In the genomic region with DNA sequence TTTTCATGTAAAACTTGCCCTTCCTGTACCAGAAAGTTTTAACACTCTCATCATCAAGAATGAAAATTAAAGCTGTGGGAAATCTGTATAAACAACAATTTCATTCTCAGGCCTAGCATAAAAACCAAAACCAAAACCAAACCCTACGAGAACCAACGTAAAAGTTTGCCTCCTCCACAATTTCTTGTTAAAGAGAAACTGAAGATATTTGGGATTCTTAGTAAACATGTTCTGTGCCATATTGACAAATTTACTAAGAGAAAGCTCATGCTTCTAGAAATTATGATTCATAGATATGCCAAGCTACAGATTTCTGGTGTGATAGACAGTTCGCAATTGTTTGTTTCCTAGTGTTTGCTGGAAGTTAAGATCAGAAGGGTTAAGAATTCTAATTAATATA, we compare ENCODE assay signal across 15 cellular contexts.
A peak's percentile ranks its signal among the peaks of the same experiment; 100 is the strongest.
DNase-seq lines count a peak whose midpoint lies in the region; ATAC-seq and TF ChIP-seq lines count a peak whose summit lies in the region.
"Had no signal": no experiment of that assay in that cellular context is flagged by ENCODE, and none has a peak within 500 bp of the region (broad histone marks: within the 10 kb centered on the region; RNA-seq: fewer than 3 reads in every experiment).

No MANE protein-coding gene starts in this region.

- no peak for TF ChIP-seq CTCF in SK-N-SH (IDR thresholded peaks at IDR 0.05)

- no peak overlapping the region for H3K4me3 ChIP-seq in SK-N-SH (ENCODE audit: low read depth in 2 of 2, low read length in 1 of 2)
- H3K4me3 ChIP-seq in aorta (ENCODE audit: low read length in 2 of 2) = no peak overlapping the region
- H3K4me3 ChIP-seq: PC-9 had no signal

- H3K36me3 ChIP-seq in SK-N-SH (replicated peaks in 1 of 2; ENCODE audit: control insufficient read depth in 1 of 2, insufficient read depth in 2 of 2, low read length in 1 of 2) = no peaks in the 10 kb centered on the region
- H3K36me3 ChIP-seq in aorta (ENCODE audit: control insufficient read depth in 1 of 2, insufficient read depth in 2 of 2, low read length in 1 of 2) = no peaks in the 10 kb centered on the region

- H3K9ac ChIP-seq in SK-N-SH = no peak overlapping the region

- no peaks in the 10 kb centered on the region for H3F3A ChIP-seq in SK-N-SH (replicated peaks; ENCODE audit: insufficient read depth)

- H3K4me1 ChIP-seq in SK-N-SH (ENCODE audit: control insufficient read depth in 1 of 2, insufficient read depth in 2 of 2, low read depth in 1 of 2, low read length in 1 of 2) = no peaks in the 10 kb centered on the region
- no peaks in the 10 kb centered on the region for H3K4me1 ChIP-seq in aorta (ENCODE audit: control insufficient read depth in 1 of 2, insufficient read depth in 2 of 2, low read length in 2 of 2)

- TF ChIP-seq EP300 in SK-N-SH (IDR thresholded peaks at IDR 0.05; ENCODE audit: borderline replicate concordance in 1 of 2, low read depth in 1 of 2, low read length in 1 of 2) = no peak

- no peak overlapping the region for H3K4me2 ChIP-seq in SK-N-SH
- H3K4me2 ChIP-seq: PC-9 had no signal

- POLR2A ChIA-PET in SK-N-SH (lab: Yijun Ruan, JAX) = no interaction called here

- H3K9me2 ChIP-seq in SK-N-SH = no peaks in the 10 kb centered on the region

- ATAC-seq in SK-N-SH treated with all-trans-retinoic acid at 6 μM for 48 hours = no peak
- ATAC-seq in GM21619 (IDR thresholded peaks at IDR 0.05; ENCODE audit: unreplicated experiment) = no peak
- ATAC-seq in aorta (ENCODE audit: low FRiP score) = no peak
- ATAC-seq: CD8-positive, alpha-beta T cell; HepG2 had no signal

- no peak overlapping the region for H3K27ac ChIP-seq in SK-N-SH (ENCODE audit: low read depth in 2 of 2, low read length in 1 of 2)
- H3K27ac ChIP-seq in aorta (ENCODE audit: low read depth in 1 of 2, low read length in 2 of 2) = no peak overlapping the region
- H3K27ac ChIP-seq: 22Rv1, PC-9 had no signal

- no peak for DNase-seq in SK-N-SH
- peak; percentile 76 for DNase-seq in OCI-M1 (lab: John Stamatoyannopoulos, UW)
- peak; percentile 66 for DNase-seq in fibroblast of peridontal ligament (ENCODE audit: extremely low read depth)
- DNase-seq in aorta = no peak
- DNase-seq in cortex of kidney (lab: John Stamatoyannopoulos, UW) = no peak
- DNase-seq in activated gamma-delta T cell (lab: John Stamatoyannopoulos, UW) = no peak
- DNase-seq: CD8-positive, alpha-beta T cell; NCI-H187; NCI-H446 treated with DMSO at 0.1 percent for 48 hours; PC-9; Right ventricle myocardium superior had no signal

- H2AFZ ChIP-seq in SK-N-SH (ENCODE audit: low read depth) = peak overlapping the region; percentile 43; the same call in 1 of the 2 replicates
- H2AFZ ChIP-seq: PC-9 had no signal

- no peaks in the 10 kb centered on the region for H4K20me1 ChIP-seq in SK-N-SH (ENCODE audit: insufficient read depth)

- H3K27me3 ChIP-seq in SK-N-SH (ENCODE audit: insufficient read depth) = no peaks in the 10 kb centered on the region
- H3K27me3 ChIP-seq in aorta (ENCODE audit: control insufficient read depth in 1 of 2, insufficient read depth in 2 of 2, low read length in 1 of 2) = no peaks in the 10 kb centered on the region

- H3K9me3 ChIP-seq in SK-N-SH = no peaks in the 10 kb centered on the region
- H3K9me3 ChIP-seq in aorta (ENCODE audit: control insufficient read depth, low read length) = no peaks in the 10 kb centered on the region

- intact Hi-C loops in aorta (cut with DNase I) = no loop called here

- WGBS in SK-N-SH (ENCODE audit: low lambda C conversion rate) = 86% methylated on average over 3 of the region's 3 CpGs
- WGBS in aorta, 2 donors = 89 to 90% methylated on average over 3 of the region's 3 CpGs

- CTCF ChIA-PET in SK-N-SH (lab: Yijun Ruan, JAX) = interaction anchor here (0.6 kb wide), 1 partner anchor 1327 kb away, joined by 3 read pairs; no protein-coding TSS in a partner anchor

- no peaks in the 10 kb centered on the region for H3K79me2 ChIP-seq in SK-N-SH (ENCODE audit: insufficient read depth)

- no peak for TF ChIP-seq RAD21 in SK-N-SH (IDR thresholded peaks at IDR 0.05; ENCODE audit: low read length)

TF ChIP-seq in SK-N-SH, 30 proteins besides CTCF, POLR2A, EP300 and RAD21:
- no peak for TF ChIP-seq RXRA (IDR thresholded peaks at IDR 0.05; ENCODE audit: borderline replicate concordance, low read depth)
- no peak for TF ChIP-seq MXI1 (IDR thresholded peaks at IDR 0.05; ENCODE audit: low read depth, low read length)
- TF ChIP-seq YY1 (IDR thresholded peaks at IDR 0.05; ENCODE audit: low read depth) = no peak
- TF ChIP-seq EZH2phosphoT487 (IDR thresholded peaks at IDR 0.05; ENCODE audit: borderline replicate concordance, low read depth) = no peak
- TF ChIP-seq SMC3 (IDR thresholded peaks at IDR 0.05; ENCODE audit: low read depth, low read length) = no peak
- TF ChIP-seq FOSL2 (IDR thresholded peaks at IDR 0.05; ENCODE audit: borderline replicate concordance, low read depth) = no peak
- TF ChIP-seq TCF12 (IDR thresholded peaks at IDR 0.05) = no peak
- no peak for TF ChIP-seq FOXM1 (IDR thresholded peaks at IDR 0.05; ENCODE audit: low read depth)
- TF ChIP-seq NRF1 (IDR thresholded peaks at IDR 0.05; ENCODE audit: low read depth, low read length) = no peak
- no peak for TF ChIP-seq ELF1 (IDR thresholded peaks at IDR 0.05)

TF ChIP-seq in SK-N-SH treated with all-trans-retinoic acid at 6 μM for 48 hours, 23 proteins besides CTCF, POLR2A, EP300 and RAD21:
- TF ChIP-seq, protein P1, sequence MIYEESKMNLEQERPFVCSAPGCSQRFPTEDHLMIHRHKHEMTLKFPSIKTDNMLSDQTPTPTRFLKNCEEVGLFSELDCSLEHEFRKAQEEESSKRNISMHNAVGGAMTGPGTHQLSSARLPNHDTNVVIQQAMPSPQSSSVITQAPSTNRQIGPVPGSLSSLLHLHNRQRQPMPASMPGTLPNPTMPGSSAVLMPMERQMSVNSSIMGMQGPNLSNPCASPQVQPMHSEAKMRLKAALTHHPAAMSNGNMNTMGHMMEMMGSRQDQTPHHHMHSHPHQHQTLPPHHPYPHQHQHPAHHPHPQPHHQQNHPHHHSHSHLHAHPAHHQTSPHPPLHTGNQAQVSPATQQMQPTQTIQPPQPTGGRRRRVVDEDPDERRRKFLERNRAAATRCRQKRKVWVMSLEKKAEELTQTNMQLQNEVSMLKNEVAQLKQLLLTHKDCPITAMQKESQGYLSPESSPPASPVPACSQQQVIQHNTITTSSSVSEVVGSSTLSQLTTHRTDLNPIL (CRISPR knock-in tag; IDR thresholded peaks at IDR 0.05; ENCODE audit: low read depth) = no peak
- TF ChIP-seq OSR1 (CRISPR knock-in tag; IDR thresholded peaks at IDR 0.05) = no peak
- TF ChIP-seq BACH2 (CRISPR knock-in tag; IDR thresholded peaks at IDR 0.05; ENCODE audit: borderline replicate concordance) = no peak
- TF ChIP-seq, protein P2, sequence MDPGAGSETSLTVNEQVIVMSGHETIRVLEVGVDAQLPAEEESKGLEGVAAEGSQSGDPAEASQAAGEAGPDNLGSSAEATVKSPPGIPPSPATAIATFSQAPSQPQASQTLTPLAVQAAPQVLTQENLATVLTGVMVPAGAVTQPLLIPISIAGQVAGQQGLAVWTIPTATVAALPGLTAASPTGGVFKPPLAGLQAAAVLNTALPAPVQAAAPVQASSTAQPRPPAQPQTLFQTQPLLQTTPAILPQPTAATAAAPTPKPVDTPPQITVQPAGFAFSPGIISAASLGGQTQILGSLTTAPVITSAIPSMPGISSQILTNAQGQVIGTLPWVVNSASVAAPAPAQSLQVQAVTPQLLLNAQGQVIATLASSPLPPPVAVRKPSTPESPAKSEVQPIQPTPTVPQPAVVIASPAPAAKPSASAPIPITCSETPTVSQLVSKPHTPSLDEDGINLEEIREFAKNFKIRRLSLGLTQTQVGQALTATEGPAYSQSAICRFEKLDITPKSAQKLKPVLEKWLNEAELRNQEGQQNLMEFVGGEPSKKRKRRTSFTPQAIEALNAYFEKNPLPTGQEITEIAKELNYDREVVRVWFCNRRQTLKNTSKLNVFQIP (CRISPR knock-in tag; IDR thresholded peaks at IDR 0.05; ENCODE audit: borderline replicate concordance, low read depth) = no peak
- TF ChIP-seq SNAI2 (CRISPR knock-in tag; IDR thresholded peaks at IDR 0.05) = no peak
- no peak for TF ChIP-seq PPARA (CRISPR knock-in tag; IDR thresholded peaks at IDR 0.05; ENCODE audit: borderline replicate concordance)
- TF ChIP-seq GLIS3 (CRISPR knock-in tag; IDR thresholded peaks at IDR 0.05) = no peak
- TF ChIP-seq ISL1 (CRISPR knock-in tag; IDR thresholded peaks at IDR 0.05) = no peak
- no peak for TF ChIP-seq RARB (CRISPR knock-in tag; IDR thresholded peaks at IDR 0.05)
- no peak for TF ChIP-seq TCF4 (CRISPR knock-in tag; IDR thresholded peaks at IDR 0.05; ENCODE audit: borderline replicate concordance)
- TF ChIP-seq ARNTL (CRISPR knock-in tag; IDR thresholded peaks at IDR 0.05; ENCODE audit: borderline replicate concordance, low read depth) = no peak
TF ChIP-seq in SK-N-SH treated with all-trans-retinoic acid at 6 μM for 48 hours: peak in this region for 0.

Comparison
In these comparisons a context has a peak if more than half of its experiments do, and no peak if none do; other contexts are left out.
1. DNase-seq: peak in OCI-M1 (single experiment) and fibroblast of peridontal ligament (single experiment); none in SK-N-SH (single experiment), aorta (0 of 2), cortex of kidney (single experiment) and activated gamma-delta T cell (single experiment).